ENCODE assay signal across 1 cellular context in the genomic region with DNA sequence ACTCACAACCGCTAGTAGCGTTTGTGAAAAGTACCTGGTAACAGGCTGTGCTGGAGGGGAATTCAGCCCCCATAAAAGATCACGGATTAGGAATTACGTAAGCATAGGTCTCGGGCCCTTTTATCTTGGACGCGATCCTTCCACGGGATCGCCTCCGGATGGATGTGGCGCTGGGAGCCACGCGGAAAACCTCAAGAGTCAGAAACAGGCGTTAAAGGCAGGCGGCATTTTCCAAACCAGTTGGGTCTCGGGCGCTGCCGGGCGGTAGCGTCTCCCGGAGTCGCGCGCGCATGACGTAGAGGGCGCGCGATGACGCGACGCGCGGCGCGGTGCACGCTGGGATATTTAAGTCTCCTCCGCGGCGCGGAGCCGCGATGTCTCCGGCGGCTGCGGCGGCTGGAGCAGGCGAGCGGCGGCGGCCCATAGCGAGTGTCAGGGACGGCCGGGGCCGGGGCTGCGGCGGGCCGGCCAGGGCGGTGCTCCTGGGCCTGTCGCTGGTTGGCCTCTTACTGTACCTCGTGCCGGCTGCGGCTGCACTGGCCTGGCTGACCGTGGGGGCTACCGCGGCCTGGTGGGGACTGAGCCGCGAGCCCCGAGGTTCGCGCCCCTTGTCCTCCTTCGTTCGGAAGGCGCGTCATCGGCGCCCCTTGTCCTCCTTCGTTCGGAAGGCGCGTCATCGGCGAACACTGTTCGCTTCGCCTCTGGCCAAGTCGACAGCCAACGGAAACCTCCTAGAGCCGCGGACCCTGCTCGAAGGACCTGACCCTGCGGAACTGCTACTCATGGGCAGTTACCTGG.
TF ChIP-seq lines count a peak whose summit lies in the region.

TSS of gene POM121 (plus strand) at position 348 of the 798 bp plus-strand sequence. CDS start at position 375, 27 bp downstream.

TF ChIP-seq in HepG2, 621 proteins besides CTCF, POLR2A, EP300 and RAD21 (continued from another document and continues in another):
- TF ChIP-seq, protein P1, sequence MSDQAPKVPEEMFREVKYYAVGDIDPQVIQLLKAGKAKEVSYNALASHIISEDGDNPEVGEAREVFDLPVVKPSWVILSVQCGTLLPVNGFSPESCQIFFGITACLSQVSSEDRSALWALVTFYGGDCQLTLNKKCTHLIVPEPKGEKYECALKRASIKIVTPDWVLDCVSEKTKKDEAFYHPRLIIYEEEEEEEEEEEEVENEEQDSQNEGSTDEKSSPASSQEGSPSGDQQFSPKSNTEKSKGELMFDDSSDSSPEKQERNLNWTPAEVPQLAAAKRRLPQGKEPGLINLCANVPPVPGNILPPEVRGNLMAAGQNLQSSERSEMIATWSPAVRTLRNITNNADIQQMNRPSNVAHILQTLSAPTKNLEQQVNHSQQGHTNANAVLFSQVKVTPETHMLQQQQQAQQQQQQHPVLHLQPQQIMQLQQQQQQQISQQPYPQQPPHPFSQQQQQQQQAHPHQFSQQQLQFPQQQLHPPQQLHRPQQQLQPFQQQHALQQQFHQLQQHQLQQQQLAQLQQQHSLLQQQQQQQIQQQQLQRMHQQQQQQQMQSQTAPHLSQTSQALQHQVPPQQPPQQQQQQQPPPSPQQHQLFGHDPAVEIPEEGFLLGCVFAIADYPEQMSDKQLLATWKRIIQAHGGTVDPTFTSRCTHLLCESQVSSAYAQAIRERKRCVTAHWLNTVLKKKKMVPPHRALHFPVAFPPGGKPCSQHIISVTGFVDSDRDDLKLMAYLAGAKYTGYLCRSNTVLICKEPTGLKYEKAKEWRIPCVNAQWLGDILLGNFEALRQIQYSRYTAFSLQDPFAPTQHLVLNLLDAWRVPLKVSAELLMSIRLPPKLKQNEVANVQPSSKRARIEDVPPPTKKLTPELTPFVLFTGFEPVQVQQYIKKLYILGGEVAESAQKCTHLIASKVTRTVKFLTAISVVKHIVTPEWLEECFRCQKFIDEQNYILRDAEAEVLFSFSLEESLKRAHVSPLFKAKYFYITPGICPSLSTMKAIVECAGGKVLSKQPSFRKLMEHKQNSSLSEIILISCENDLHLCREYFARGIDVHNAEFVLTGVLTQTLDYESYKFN (CRISPR knock-in tag; conservative IDR thresholded peaks at IDR 0.05), result no peak; the same call in 1 of the 2 replicates
- TF ChIP-seq ZNF414 (CRISPR knock-in tag; IDR thresholded peaks at IDR 0.05) (no peak), MAFK (conservative IDR thresholded peaks at IDR 0.05 in 1 of 2, IDR thresholded peaks at IDR 0.05 in 1 of 2; ENCODE audit: low read length in 2 of 2) (no peak), GMEB1 (CRISPR knock-in tag; IDR thresholded peaks at IDR 0.05; ENCODE audit: borderline replicate concordance) (peak; percentile 89), NBN (conservative IDR thresholded peaks at IDR 0.05) (no peak), CREB1 (IDR thresholded peaks at IDR 0.05) (peak; percentile 98), CREB1 (CRISPR knock-in tag; IDR thresholded peaks at IDR 0.05) (peak; percentile 97), SPEN (CRISPR knock-in tag; IDR thresholded peaks at IDR 0.05; ENCODE audit: low read depth) (peak; percentile 84; the same call in 1 of the 2 replicates), ZNF780A (CRISPR knock-in tag; IDR thresholded peaks at IDR 0.05) (no peak), ERF (CRISPR knock-in tag; IDR thresholded peaks at IDR 0.05) (peak; percentile 56), ZNF7 (CRISPR knock-in tag; IDR thresholded peaks at IDR 0.05) (no peak), ZNF281 (CRISPR knock-in tag; IDR thresholded peaks at IDR 0.05; ENCODE audit: borderline replicate concordance) (0 out of 2 replicates have a peak, but pooled peaks have one; percentile 9), ZNF644 (CRISPR knock-in tag; IDR thresholded peaks at IDR 0.05; ENCODE audit: low read depth) (no peak), SMARCE1 (IDR thresholded peaks at IDR 0.05; ENCODE audit: borderline replicate concordance) (no peak), ZNF253 (CRISPR knock-in tag; IDR thresholded peaks at IDR 0.05; ENCODE audit: borderline replicate concordance) (no peak), FOSL2 (CRISPR knock-in tag; IDR thresholded peaks at IDR 0.05) (0 out of 2 replicates have a peak, but pooled peaks have one; percentile 28), ZSCAN29 (CRISPR knock-in tag; conservative IDR thresholded peaks at IDR 0.05) (no peak), KLF9 (CRISPR knock-in tag; IDR thresholded peaks at IDR 0.05; ENCODE audit: low read depth) (no peak), IRF9 (CRISPR knock-in tag; IDR thresholded peaks at IDR 0.05; ENCODE audit: borderline replicate concordance) (peak; percentile 80; the same call in 1 of the 2 replicates), TBX2 (CRISPR knock-in tag; IDR thresholded peaks at IDR 0.05; ENCODE audit: borderline replicate concordance) (no peak), ZNF713 (CRISPR knock-in tag; IDR thresholded peaks at IDR 0.05) (no peak)
- TF ChIP-seq, protein P2, sequence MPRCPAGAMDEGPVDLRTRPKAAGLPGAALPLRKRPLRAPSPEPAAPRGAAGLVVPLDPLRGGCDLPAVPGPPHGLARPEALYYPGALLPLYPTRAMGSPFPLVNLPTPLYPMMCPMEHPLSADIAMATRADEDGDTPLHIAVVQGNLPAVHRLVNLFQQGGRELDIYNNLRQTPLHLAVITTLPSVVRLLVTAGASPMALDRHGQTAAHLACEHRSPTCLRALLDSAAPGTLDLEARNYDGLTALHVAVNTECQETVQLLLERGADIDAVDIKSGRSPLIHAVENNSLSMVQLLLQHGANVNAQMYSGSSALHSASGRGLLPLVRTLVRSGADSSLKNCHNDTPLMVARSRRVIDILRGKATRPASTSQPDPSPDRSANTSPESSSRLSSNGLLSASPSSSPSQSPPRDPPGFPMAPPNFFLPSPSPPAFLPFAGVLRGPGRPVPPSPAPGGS (CRISPR knock-in tag; IDR thresholded peaks at IDR 0.05), result no peak
- TF ChIP-seq, protein P3, sequence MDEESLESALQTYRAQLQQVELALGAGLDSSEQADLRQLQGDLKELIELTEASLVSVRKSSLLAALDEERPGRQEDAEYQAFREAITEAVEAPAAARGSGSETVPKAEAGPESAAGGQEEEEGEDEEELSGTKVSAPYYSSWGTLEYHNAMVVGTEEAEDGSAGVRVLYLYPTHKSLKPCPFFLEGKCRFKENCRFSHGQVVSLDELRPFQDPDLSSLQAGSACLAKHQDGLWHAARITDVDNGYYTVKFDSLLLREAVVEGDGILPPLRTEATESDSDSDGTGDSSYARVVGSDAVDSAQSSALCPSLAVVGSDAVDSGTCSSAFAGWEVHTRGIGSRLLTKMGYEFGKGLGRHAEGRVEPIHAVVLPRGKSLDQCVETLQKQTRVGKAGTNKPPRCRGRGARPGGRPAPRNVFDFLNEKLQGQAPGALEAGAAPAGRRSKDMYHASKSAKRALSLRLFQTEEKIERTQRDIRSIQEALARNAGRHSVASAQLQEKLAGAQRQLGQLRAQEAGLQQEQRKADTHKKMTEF (CRISPR knock-in tag; IDR thresholded peaks at IDR 0.05), result peak; percentile 64
- TF ChIP-seq, protein P4, sequence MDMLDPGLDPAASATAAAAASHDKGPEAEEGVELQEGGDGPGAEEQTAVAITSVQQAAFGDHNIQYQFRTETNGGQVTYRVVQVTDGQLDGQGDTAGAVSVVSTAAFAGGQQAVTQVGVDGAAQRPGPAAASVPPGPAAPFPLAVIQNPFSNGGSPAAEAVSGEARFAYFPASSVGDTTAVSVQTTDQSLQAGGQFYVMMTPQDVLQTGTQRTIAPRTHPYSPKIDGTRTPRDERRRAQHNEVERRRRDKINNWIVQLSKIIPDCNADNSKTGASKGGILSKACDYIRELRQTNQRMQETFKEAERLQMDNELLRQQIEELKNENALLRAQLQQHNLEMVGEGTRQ (IDR thresholded peaks at IDR 0.05; ENCODE audit: low read depth, low read length), result no peak
- TF ChIP-seq, protein P4 (CRISPR knock-in tag; IDR thresholded peaks at IDR 0.05; ENCODE audit: borderline replicate concordance), result no peak
- TF ChIP-seq, protein P5, sequence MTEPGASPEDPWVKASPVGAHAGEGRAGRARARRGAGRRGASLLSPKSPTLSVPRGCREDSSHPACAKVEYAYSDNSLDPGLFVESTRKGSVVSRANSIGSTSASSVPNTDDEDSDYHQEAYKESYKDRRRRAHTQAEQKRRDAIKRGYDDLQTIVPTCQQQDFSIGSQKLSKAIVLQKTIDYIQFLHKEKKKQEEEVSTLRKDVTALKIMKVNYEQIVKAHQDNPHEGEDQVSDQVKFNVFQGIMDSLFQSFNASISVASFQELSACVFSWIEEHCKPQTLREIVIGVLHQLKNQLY (CRISPR knock-in tag; IDR thresholded peaks at IDR 0.05), result peak; percentile 52; the same call in 1 of the 2 replicates
- TF ChIP-seq, protein P6, sequence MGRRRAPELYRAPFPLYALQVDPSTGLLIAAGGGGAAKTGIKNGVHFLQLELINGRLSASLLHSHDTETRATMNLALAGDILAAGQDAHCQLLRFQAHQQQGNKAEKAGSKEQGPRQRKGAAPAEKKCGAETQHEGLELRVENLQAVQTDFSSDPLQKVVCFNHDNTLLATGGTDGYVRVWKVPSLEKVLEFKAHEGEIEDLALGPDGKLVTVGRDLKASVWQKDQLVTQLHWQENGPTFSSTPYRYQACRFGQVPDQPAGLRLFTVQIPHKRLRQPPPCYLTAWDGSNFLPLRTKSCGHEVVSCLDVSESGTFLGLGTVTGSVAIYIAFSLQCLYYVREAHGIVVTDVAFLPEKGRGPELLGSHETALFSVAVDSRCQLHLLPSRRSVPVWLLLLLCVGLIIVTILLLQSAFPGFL (CRISPR knock-in tag; IDR thresholded peaks at IDR 0.05), result no peak
- TF ChIP-seq, protein P7, sequence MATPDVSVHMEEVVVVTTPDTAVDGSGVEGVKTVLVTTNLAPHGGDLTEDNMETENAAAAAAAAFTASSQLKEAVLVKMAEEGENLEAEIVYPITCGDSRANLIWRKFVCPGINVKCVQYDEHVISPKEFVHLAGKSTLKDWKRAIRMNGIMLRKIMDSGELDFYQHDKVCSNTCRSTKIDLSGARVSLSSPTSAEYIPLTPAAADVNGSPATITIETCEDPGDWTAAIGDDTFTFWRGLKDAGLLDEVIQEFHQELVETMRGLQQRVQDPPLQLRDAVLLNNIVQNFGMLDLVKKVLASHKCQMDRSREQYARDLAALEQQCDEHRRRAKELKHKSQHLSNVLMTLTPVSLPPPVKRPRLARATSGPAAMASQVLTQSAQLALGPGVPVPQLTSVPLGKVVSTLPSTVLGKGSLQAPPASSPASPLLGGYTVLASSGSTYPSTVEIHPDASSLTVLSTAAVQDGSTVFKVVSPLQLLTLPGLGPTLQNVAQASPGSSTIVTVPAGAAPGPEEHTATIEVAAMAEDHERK (CRISPR knock-in tag; IDR thresholded peaks at IDR 0.05; ENCODE audit: low read depth), result peak; percentile 77
